In the genomic region with DNA sequence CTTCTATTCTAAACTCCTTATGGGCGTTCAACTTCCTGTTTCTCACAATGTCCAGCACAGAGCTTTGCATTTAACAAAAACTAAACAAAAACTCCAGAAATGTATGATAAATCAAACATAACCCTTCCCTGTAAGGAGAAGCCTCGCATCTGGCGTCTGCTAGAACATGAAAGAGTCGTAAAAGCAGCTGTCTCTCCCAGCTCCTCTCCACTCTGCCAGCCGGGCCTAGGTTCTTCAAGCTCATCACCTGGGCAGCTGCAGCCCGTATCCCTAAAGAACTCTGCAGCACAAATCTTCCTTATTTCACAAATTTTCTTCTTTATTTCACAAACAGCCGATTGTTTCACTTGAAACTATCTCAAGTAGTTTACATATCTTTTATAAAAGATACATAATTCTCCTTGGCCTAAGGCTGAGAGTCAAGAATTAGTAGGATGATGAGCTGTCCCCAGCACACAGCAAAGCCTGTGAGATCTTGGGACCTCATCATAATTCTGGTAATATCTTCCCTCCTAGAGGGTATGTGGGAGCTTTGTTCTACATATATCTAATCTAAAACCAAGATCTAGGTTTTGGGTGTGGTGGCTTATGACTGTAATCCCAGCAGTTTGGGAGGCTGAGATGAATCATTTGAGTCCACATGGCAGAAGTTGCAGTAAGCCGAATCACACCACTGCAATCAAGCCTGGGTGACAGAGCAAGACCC, we compare ENCODE assay signal across 8 cellular contexts. TPM values are rescaled to one million over a fixed set of nuclear protein-coding genes. Genes with fewer than 3 reads are reported as not detected.
DNase-seq lines count a peak whose midpoint lies in the region; ATAC-seq and TF ChIP-seq lines count a peak whose summit lies in the region.

No MANE protein-coding gene starts in this region.

- peaks cover 14% of the 10 kb centered on the region for H3K36me3 ChIP-seq in PC-9 (ENCODE audit: low read depth)

- no peaks in the 10 kb centered on the region for H3K9me2 ChIP-seq in PC-9 (ENCODE audit: insufficient read depth)

- 0 out of 2 replicates have a peak overlapping the region, but pooled peaks have one; percentile 31 for H3K4me2 ChIP-seq in PC-9

- peak overlapping the region; percentile 76 for H3K27ac ChIP-seq in PC-9

- no peak overlapping the region for H3K4me3 ChIP-seq in PC-9

- no TSS peak for BruUV-seq in PC-9 (replicated peaks; lab: Mats Ljungman, UMichigan)

- intact Hi-C loops in PC-9 (cut with micrococcal nuclease; ENCODE audit: unreplicated experiment), result loop anchor here (5.0 kb wide), 2 partner anchors 35 to 80 kb away; partner anchors contain the start of gene ANXA2

- TF ChIP-seq CTCF in PC-9 (conservative IDR thresholded peaks at IDR 0.05) (no peak), omental fat pad (IDR thresholded peaks at IDR 0.05) (no peak)

- peaks cover 59% of the 10 kb centered on the region for H3K36me3 Mint-ChIP-seq in central memory CD8-positive, alpha-beta T cell (ENCODE audit: insufficient read depth)

- peaks cover 18% of the 10 kb centered on the region for H3K79me2 ChIP-seq in PC-9 (ENCODE audit: low read depth)

- POLR2A ChIA-PET in PC-9 (lab: Charles Lee; ENCODE audit: unreplicated experiment), result interaction anchor here (0.6 to 1.0 kb wide), 4 partner anchors 9 to 36 kb away, joined by 4 to 10 read pairs (median 5); no protein-coding TSS in a partner anchor

- H3K27me3 ChIP-seq in PC-9 (ENCODE audit: insufficient read depth, low read depth), result no peaks in the 10 kb centered on the region

- peak overlapping the region; percentile 85 for H3K27ac Mint-ChIP-seq in central memory CD8-positive, alpha-beta T cell (ENCODE audit: low read depth)

- ATAC-seq in central memory CD8-positive, alpha-beta T cell (replicated peaks; ENCODE audit: extremely low read depth, poor library complexity, severe bottlenecking), result no peak
- peak; percentile 78 for ATAC-seq in omental fat pad (ENCODE audit: low FRiP score)
- ATAC-seq in left lobe of liver, result no peak

- CTCF ChIA-PET in PC-9 (lab: Charles Lee), result interaction anchor here (1.0 to 1.6 kb wide), 2 partner anchors 13 to 82 kb away, joined by 6 to 11 read pairs; no protein-coding TSS in a partner anchor

- H2AFZ ChIP-seq in PC-9, result no peak overlapping the region

- H3K4me1 ChIP-seq in PC-9 (replicated peaks; ENCODE audit: insufficient read depth), result peaks cover 24% of the 10 kb centered on the region

- no peaks in the 10 kb centered on the region for H3K9me3 ChIP-seq in PC-9 (ENCODE audit: insufficient read depth, low read depth)

- H3K9me3 Mint-ChIP-seq in central memory CD8-positive, alpha-beta T cell, result no peaks in the 10 kb centered on the region

- H3K4me3 Mint-ChIP-seq in central memory CD8-positive, alpha-beta T cell, result no peak overlapping the region

- no peaks in the 10 kb centered on the region for H4K20me1 ChIP-seq in PC-9 (ENCODE audit: insufficient read depth)

- DNase-seq in CD1c-positive myeloid dendritic cell (ENCODE audit: extremely low spot score) (peak; percentile 35), PC-9 (peak; percentile 53 to 83), omental fat pad (ENCODE audit: low spot score) (no peak), left lobe of liver (ENCODE audit: low spot score) (no peak), HuH-7 (ENCODE audit: low spot score) (no peak), activated gamma-delta T cell treated with Interleukin-2 at 50 U/mL for 16 hours (no peak), GDM1 (lab: John Stamatoyannopoulos, UW) (no peak)
- no peak for DNase-seq in central memory CD8-positive, alpha-beta T cell (ENCODE audit: low spot score in 2 of 2)

- H3K4me1 Mint-ChIP-seq in central memory CD8-positive, alpha-beta T cell, result peaks cover 29% of the 10 kb centered on the region

- peaks cover 44% of the 10 kb centered on the region for H3F3A ChIP-seq in PC-9 (ENCODE audit: insufficient read depth, low read depth)

- H3K27me3 Mint-ChIP-seq in central memory CD8-positive, alpha-beta T cell, result no peaks in the 10 kb centered on the region

RNA-seq across cellular contexts. Expression of gene ANXA2, which starts 35.3 kb away (rescaled TPM):
- total RNA-seq in PC-9 (2021) (1,720 and 1,743 TPM in 2 replicates), omental fat pad (1,000 to 10,000 TPM in 3 of 4 donors, 100 to 1,000 TPM in 1; 907 to 1,545 (median 1,123) TPM), left lobe of liver (61.3 TPM)

Comparison
In these comparisons a context has a peak if more than half of its experiments do, and no peak if none do; other contexts are left out.
1. DNase-seq: peak in CD1c-positive myeloid dendritic cell (single experiment) and PC-9 (2 of 2); none in central memory CD8-positive, alpha-beta T cell (0 of 2), omental fat pad (single experiment), left lobe of liver (single experiment), HuH-7 (single experiment), activated gamma-delta T cell treated with Interleukin-2 at 50 U/mL for 16 hours (single experiment) and GDM1 (single experiment).
2. RNA of gene ANXA2, which starts 35.3 kb away (total RNA-seq): 1,720 to 1,743 TPM in PC-9 and 907 to 1,545 TPM in omental fat pad; 61.3 TPM in left lobe of liver (single experiment); every median in the first group is over 10 times any median in the second.